19 cellular contexts compared by ENCODE assay signal in the genomic region with DNA sequence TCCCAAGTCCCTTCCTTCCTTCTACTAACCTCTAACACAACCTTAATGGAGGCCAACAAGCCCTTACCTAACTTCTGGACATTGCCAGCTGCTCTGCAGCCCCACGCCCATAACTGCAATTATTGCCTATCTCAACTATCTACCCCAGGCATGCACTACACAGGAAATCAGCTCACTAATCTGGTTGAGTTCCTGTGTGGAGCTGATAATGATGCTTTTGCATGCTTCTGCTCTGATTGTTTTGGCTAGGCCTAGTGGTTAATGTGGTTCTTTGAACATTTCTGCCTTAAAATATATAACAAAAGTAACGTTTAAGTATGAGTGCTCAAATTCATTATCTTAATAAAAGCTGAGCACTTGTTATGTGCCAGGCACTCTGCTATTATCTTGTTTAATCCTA.
"Had no signal": no experiment of that assay in that cellular context is flagged by ENCODE, and none has a peak within 500 bp of the region (broad histone marks: within the 10 kb centered on the region; RNA-seq: fewer than 3 reads in every experiment).

No MANE protein-coding gene starts in this region.

- DNase-seq: activated naive CD4-positive, alpha-beta T cell treated with anti-CD3 and anti-CD28 coated beads for 36 hours; activated naive CD8-positive, alpha-beta T cell treated with anti-CD3 and anti-CD28 coated beads, Interleukin-2, amount 10 ng/mL, durations not matched to agents 7 days and 5 days; activated T-cell treated with anti-CD3 and anti-CD28 coated beads, Interleukin-2, amount 50 U/mL, for 48 hours; amygdala; effector CD4-positive, alpha-beta T cell; foreskin melanocyte; glutamatergic neuron; immature natural killer cell; kidney glomerular epithelial cell; left ventricle myocardium inferior; naive thymus-derived CD8-positive, alpha-beta T cell; small intestine; stimulated activated CD4-positive, alpha-beta T cell treated with anti-CD3 and anti-CD28 coated beads, Interleukin-2, amount 100 ng/mL, for 24 hours; stomach had no signal

- H3K4me1 Mint-ChIP-seq: activated naive CD8-positive, alpha-beta T cell treated with anti-CD3 and anti-CD28 coated beads, Interleukin-2, amount 10 ng/mL, durations not matched to agents 7 days and 5 days; immature natural killer cell; mesothelial cell of epicardium; neural progenitor cell; stimulated activated memory B cell treated with anti-CD40 and anti-IgM and Interleukin-4, amounts not matched to agents 10 μg/mL and 1 μg/mL and 100 μg/mL, for 72 hours; WTC11 had no signal

- H3K9me3 Mint-ChIP-seq: activated naive CD4-positive, alpha-beta T cell treated with anti-CD3 and anti-CD28 coated beads for 36 hours; activated naive CD8-positive, alpha-beta T cell treated with anti-CD3 and anti-CD28 coated beads, Interleukin-2, amount 10 ng/mL, durations not matched to agents 7 days and 5 days; mesothelial cell of epicardium; naive thymus-derived CD8-positive, alpha-beta T cell; neural progenitor cell; stimulated activated memory B cell treated with anti-CD40 and anti-IgM and Interleukin-4, amounts not matched to agents 10 μg/mL and 1 μg/mL and 100 μg/mL, for 72 hours; WTC11 had no signal

- H3K4me3 Mint-ChIP-seq: activated naive CD4-positive, alpha-beta T cell treated with anti-CD3 and anti-CD28 coated beads for 36 hours; activated naive CD8-positive, alpha-beta T cell treated with anti-CD3 and anti-CD28 coated beads, Interleukin-2, amount 10 ng/mL, durations not matched to agents 7 days and 5 days; immature natural killer cell; mesothelial cell of epicardium; naive thymus-derived CD8-positive, alpha-beta T cell; neural progenitor cell; stimulated activated memory B cell treated with anti-CD40 and anti-IgM and Interleukin-4, amounts not matched to agents 10 μg/mL and 1 μg/mL and 100 μg/mL, for 72 hours; WTC11 had no signal

- ATAC-seq: naive thymus-derived CD8-positive, alpha-beta T cell; sciatic nerve; stimulated activated memory B cell treated with anti-CD40 and anti-IgM and Interleukin-4, amounts not matched to agents 10 μg/mL and 1 μg/mL and 100 μg/mL, for 72 hours; WTC11 had no signal

- H3K27ac Mint-ChIP-seq: activated naive CD4-positive, alpha-beta T cell treated with anti-CD3 and anti-CD28 coated beads for 36 hours; activated naive CD8-positive, alpha-beta T cell treated with anti-CD3 and anti-CD28 coated beads, Interleukin-2, amount 10 ng/mL, durations not matched to agents 7 days and 5 days; immature natural killer cell; mesothelial cell of epicardium; naive thymus-derived CD8-positive, alpha-beta T cell; neural progenitor cell; stimulated activated memory B cell treated with anti-CD40 and anti-IgM and Interleukin-4, amounts not matched to agents 10 μg/mL and 1 μg/mL and 100 μg/mL, for 72 hours; WTC11 had no signal

- H3K27me3 Mint-ChIP-seq: activated naive CD8-positive, alpha-beta T cell treated with anti-CD3 and anti-CD28 coated beads, Interleukin-2, amount 10 ng/mL, durations not matched to agents 7 days and 5 days had no signal

- H3K36me3 Mint-ChIP-seq: activated naive CD8-positive, alpha-beta T cell treated with anti-CD3 and anti-CD28 coated beads, Interleukin-2, amount 10 ng/mL, durations not matched to agents 7 days and 5 days; immature natural killer cell; mesothelial cell of epicardium; naive thymus-derived CD8-positive, alpha-beta T cell; neural progenitor cell; stimulated activated memory B cell treated with anti-CD40 and anti-IgM and Interleukin-4, amounts not matched to agents 10 μg/mL and 1 μg/mL and 100 μg/mL, for 72 hours; WTC11 had no signal
